Comparison of ENCODE assay signal across 17 cellular contexts in genomic region chrY:15751001-15751400, GRCh38.
DNase-seq lines count a peak whose midpoint lies in the region; ATAC-seq, FAIRE-seq and TF ChIP-seq lines count a peak whose summit lies in the region.
"Had no signal": no experiment of that assay in that cellular context is flagged by ENCODE, and none has a peak within 500 bp of the region (broad histone marks: within the 10 kb centered on the region; RNA-seq: fewer than 3 reads in every experiment).

No MANE protein-coding gene starts in this region.

- H3K4me3 Mint-ChIP-seq in astrocyte (ENCODE audit: unreplicated experiment) = no peak overlapping the region
- H3K4me3 Mint-ChIP-seq: CD4-positive, alpha-beta T cell; IgD-negative memory B cell had no signal

- H3K4me2 ChIP-seq in A549 (no peak overlapping the region), astrocyte (ENCODE audit: low read length) (no peak overlapping the region)

- CTCF ChIA-PET in A549 (lab: Yijun Ruan, JAX) = no interaction called here

- ATAC-seq in A549 (no peak), foreskin keratinocyte (no peak)

- H4K20me1 ChIP-seq in astrocyte (ENCODE audit: insufficient read depth, low read length) = no peaks in the 10 kb centered on the region

- FAIRE-seq in A549 (lab: Jason Lieb, UNC) (no peak), astrocyte (lab: Jason Lieb, UNC) (no peak), GM12892 (lab: Jason Lieb, UNC) (no peak)
- FAIRE-seq: GM19239 had no signal

- peaks cover 5% of the 10 kb centered on the region for H3K4me1 Mint-ChIP-seq in astrocyte (ENCODE audit: low read depth, unreplicated experiment)
- H3K4me1 Mint-ChIP-seq: IgD-negative memory B cell had no signal

- H3K4me1 ChIP-seq in A549 (peaks cover 12% of the 10 kb centered on the region), astrocyte (ENCODE audit: insufficient read depth, low read length) (no peaks in the 10 kb centered on the region), foreskin keratinocyte (peaks cover 5% of the 10 kb centered on the region), thyroid gland (no peaks in the 10 kb centered on the region)
- H3K4me1 ChIP-seq: HAP-1 had no signal

- H3K27ac ChIP-seq in A549 (peak overlapping the region; percentile 83), astrocyte (ENCODE audit: low read depth, low read length) (no peak overlapping the region), foreskin keratinocyte (peak overlapping the region; percentile 84), thyroid gland (no peak overlapping the region)
- H3K27ac ChIP-seq: 22Rv1 had no signal

- H3K4me3 ChIP-seq in A549 (no peak overlapping the region), astrocyte (ENCODE audit: insufficient read depth, low read depth, low read length) (no peak overlapping the region), thyroid gland (replicated peaks in 1 of 3) (no peak overlapping the region)
- H3K4me3 ChIP-seq: HAP-1 had no signal

- TF ChIP-seq CTCF in A549 (IDR thresholded peaks at IDR 0.05) (no peak), astrocyte (IDR thresholded peaks at IDR 0.05; ENCODE audit: insufficient read depth, low read depth, low read length) (no peak), foreskin keratinocyte (conservative IDR thresholded peaks at IDR 0.05) (no peak), thyroid gland (IDR thresholded peaks at IDR 0.05) (no peak)

- TF ChIP-seq RAD21 in A549 (conservative IDR thresholded peaks at IDR 0.05 in 1 of 2, IDR thresholded peaks at IDR 0.05 in 1 of 2) = no peak

- H3K27ac Mint-ChIP-seq in astrocyte (ENCODE audit: unreplicated experiment) = peak overlapping the region; percentile 95
- H3K27ac Mint-ChIP-seq: CD4-positive, alpha-beta T cell; IgD-negative memory B cell had no signal

- 64% methylated on average over 2 of the region's 2 CpGs for WGBS in A549 (ENCODE audit: missing lambda C conversion rate)
- WGBS in thyroid gland, 2 donors = 31 to 36% methylated on average over 2 of the region's 2 CpGs

- intact Hi-C loops in thyroid gland (cut with DNase I) = no loop called here

- H3K9me3 ChIP-seq in A549 (peaks cover 18% of the 10 kb centered on the region; the same call in 2 of the 3 replicates), astrocyte (ENCODE audit: insufficient read depth, low read depth, low read length) (no peaks in the 10 kb centered on the region), thyroid gland (no peaks in the 10 kb centered on the region)
- H3K9me3 ChIP-seq: HAP-1 had no signal

- no peak overlapping the region for H2AFZ ChIP-seq in astrocyte (ENCODE audit: low read depth, low read length)

- H3K27me3 ChIP-seq in astrocyte (ENCODE audit: insufficient read depth, low read length) (no peaks in the 10 kb centered on the region), foreskin keratinocyte (no peaks in the 10 kb centered on the region), thyroid gland (no peaks in the 10 kb centered on the region)

- no peaks in the 10 kb centered on the region for H3K27me3 Mint-ChIP-seq in astrocyte (ENCODE audit: low read depth, unreplicated experiment)
- H3K27me3 Mint-ChIP-seq: CD4-positive, alpha-beta T cell; IgD-negative memory B cell had no signal

- TF ChIP-seq POLR2A in A549 (IDR thresholded peaks at IDR 0.05; ENCODE audit: low read length) (no peak), thyroid gland (IDR thresholded peaks at IDR 0.05) (no peak), GM12892 (IDR thresholded peaks at IDR 0.05; ENCODE audit: low read depth, low read length) (no peak)

- peaks cover 8% of the 10 kb centered on the region for H3K9me3 Mint-ChIP-seq in astrocyte (ENCODE audit: unreplicated experiment)
- H3K9me3 Mint-ChIP-seq: CD4-positive, alpha-beta T cell; IgD-negative memory B cell had no signal

- H3K36me3 ChIP-seq in astrocyte (ENCODE audit: insufficient read depth, low read length) (no peaks in the 10 kb centered on the region), thyroid gland (no peaks in the 10 kb centered on the region)
- H3K36me3 ChIP-seq: HAP-1 had no signal

- no peaks in the 10 kb centered on the region for H3K36me3 Mint-ChIP-seq in astrocyte (ENCODE audit: low read depth, unreplicated experiment)
- H3K36me3 Mint-ChIP-seq: IgD-negative memory B cell had no signal

- DNase-seq in A549 (ENCODE audit: low read depth in 1 of 2, low spot score in 1 of 2) (peak in 1 of 2 experiments; percentile 25), astrocyte (ENCODE audit: low read depth) (no peak), foreskin keratinocyte (peak; percentile 29 to 50), thyroid gland (peak; percentile 41 to 59), GM12892 (ENCODE audit: insufficient read length) (no peak), pons (ENCODE audit: low spot score) (no peak), NCI-H2171 treated with DMSO at 0.1 percent for 48 hours (lab: John Stamatoyannopoulos, UW) (no peak)
- DNase-seq: ACHN; C1 segment of cervical spinal cord; CD4-positive, alpha-beta T cell; DND-41; GDM1; GOT3 had no signal

- no peaks in the 10 kb centered on the region for H3K79me2 ChIP-seq in astrocyte (ENCODE audit: insufficient read depth, low read length)

- POLR2A ChIA-PET in A549 (lab: Yijun Ruan, JAX) = no interaction called here

- H3K9ac ChIP-seq in astrocyte (ENCODE audit: low read length) = no peak overlapping the region

- no peak for TF ChIP-seq EP300 in A549 (IDR thresholded peaks at IDR 0.05)

TF ChIP-seq in A549, 52 proteins besides CTCF, POLR2A, EP300 and RAD21:
- no peak for TF ChIP-seq ELK1 (IDR thresholded peaks at IDR 0.05; ENCODE audit: low read depth, low read length)
- no peak for TF ChIP-seq CEBPB (IDR thresholded peaks at IDR 0.05)
- TF ChIP-seq FOSL2 (IDR thresholded peaks at IDR 0.05) = no peak
- TF ChIP-seq FOSL2 (CRISPR knock-in tag; IDR thresholded peaks at IDR 0.05) = no peak
- no peak for TF ChIP-seq MAX (IDR thresholded peaks at IDR 0.05)
- no peak for TF ChIP-seq RFX5 (IDR thresholded peaks at IDR 0.05)
- no peak for TF ChIP-seq ZFP36 (IDR thresholded peaks at IDR 0.05; ENCODE audit: borderline replicate concordance, partially characterized antibody)
- no peak for TF ChIP-seq RARB (CRISPR knock-in tag; IDR thresholded peaks at IDR 0.05)
- TF ChIP-seq CHD2 (IDR thresholded peaks at IDR 0.05; ENCODE audit: low read length, partially characterized antibody) = no peak
- TF ChIP-seq BCL3 (IDR thresholded peaks at IDR 0.05) = no peak
- TF ChIP-seq TFCP2L1 (CRISPR knock-in tag; IDR thresholded peaks at IDR 0.05) = no peak
- TF ChIP-seq POLR2AphosphoS2 (conservative IDR thresholded peaks at IDR 0.05; ENCODE audit: low read length) = no peak

Comparison
In these comparisons a context has a peak if more than half of its experiments do, and no peak if none do; other contexts are left out.
1. DNase-seq: peak in foreskin keratinocyte (2 of 2) and thyroid gland (2 of 2); none in astrocyte (single experiment), GM12892 (single experiment), pons (single experiment) and NCI-H2171 treated with DMSO at 0.1 percent for 48 hours (single experiment).
2. H3K27ac ChIP-seq: peak in A549 (2 of 2) and foreskin keratinocyte (single experiment); none in astrocyte (single experiment) and thyroid gland (0 of 3).